Comparison of ENCODE assay signal across 21 cellular contexts in the genomic region with DNA sequence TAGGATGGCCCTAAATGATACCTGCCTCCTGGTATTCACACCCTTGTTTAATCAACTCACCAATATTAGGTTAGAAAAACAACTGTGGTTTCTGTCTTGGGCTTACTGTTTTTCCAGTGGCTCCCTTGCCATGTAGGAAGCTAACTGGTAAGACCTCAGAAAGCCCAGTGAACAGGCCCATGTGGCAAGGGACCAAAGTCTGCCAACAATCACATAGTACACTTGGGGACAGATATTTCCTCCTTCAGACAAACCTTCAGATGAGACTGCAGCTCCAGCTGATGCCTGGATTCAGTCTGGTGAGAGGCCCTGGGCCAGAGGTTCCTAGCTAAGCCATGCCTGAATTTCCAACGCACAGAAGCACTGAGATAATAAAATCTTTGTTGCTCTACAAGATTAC.
A peak's percentile ranks its signal among the peaks of the same experiment; 100 is the strongest.
DNase-seq lines count a peak whose midpoint lies in the region; ATAC-seq, FAIRE-seq and TF ChIP-seq lines count a peak whose summit lies in the region.
"Had no signal": no experiment of that assay in that cellular context is flagged by ENCODE, and none has a peak within 500 bp of the region (broad histone marks: within the 10 kb centered on the region; RNA-seq: fewer than 3 reads in every experiment).

No MANE protein-coding gene starts in this region.

- no peak overlapping the region for H2BK15ac ChIP-seq in mesendoderm (replicated peaks; ENCODE audit: low read depth)

- no peak overlapping the region for H3K4ac ChIP-seq in mesendoderm (ENCODE audit: low read depth, low read length)

- H3K4me3 Mint-ChIP-seq in natural killer cell (no peak overlapping the region), chondrocyte (ENCODE audit: unreplicated experiment) (no peak overlapping the region)
- no peak overlapping the region for H3K4me3 Mint-ChIP-seq in natural killer cell treated with Interleukin-12 subunit alpha and Interleukin-12 subunit beta and Interleukin-15 and Interleukin-18, amount 100 ng/mL, for 72 hours
- H3K4me3 Mint-ChIP-seq: CD4-positive, alpha-beta memory T cell; GM23338; H9 had no signal

- no peak for FAIRE-seq in small intestine (lab: Jason Lieb, UNC)
- FAIRE-seq: A549, G401.6 had no signal

- H3K27me3 ChIP-seq in mesendoderm (ENCODE audit: insufficient read depth, low read length, poor library complexity) (no peaks in the 10 kb centered on the region), small intestine (ENCODE audit: control insufficient read depth in 2 of 2, insufficient read depth in 2 of 2, low read length in 2 of 2) (no peaks in the 10 kb centered on the region), BE2C (no peaks in the 10 kb centered on the region)

- intact Hi-C loops in natural killer cell (cut with micrococcal nuclease), result no loop called here

- TF ChIP-seq CTCF in natural killer cell (IDR thresholded peaks at IDR 0.05) (no peak), chondrocyte (IDR thresholded peaks at IDR 0.05) (no peak), BE2C (IDR thresholded peaks at IDR 0.05; ENCODE audit: low read depth, low read length) (no peak)

- H4K5ac ChIP-seq in mesendoderm (ENCODE audit: low read length), result no peak overlapping the region

- H3K27me3 Mint-ChIP-seq in natural killer cell (ENCODE audit: low read depth in 2 of 2) (no peaks in the 10 kb centered on the region), chondrocyte (ENCODE audit: low read depth) (no peaks in the 10 kb centered on the region)
- no peaks in the 10 kb centered on the region for H3K27me3 Mint-ChIP-seq in natural killer cell treated with Interleukin-12 subunit alpha and Interleukin-12 subunit beta and Interleukin-15 and Interleukin-18, amount 100 ng/mL, for 72 hours
- H3K27me3 Mint-ChIP-seq: CD4-positive, alpha-beta memory T cell had no signal

- H3K18ac ChIP-seq in mesendoderm (ENCODE audit: low read length), result no peak overlapping the region

- H3K9me3 Mint-ChIP-seq in natural killer cell (no peaks in the 10 kb centered on the region), chondrocyte (ENCODE audit: low read depth) (peaks cover 4% of the 10 kb centered on the region)
- no peaks in the 10 kb centered on the region for H3K9me3 Mint-ChIP-seq in natural killer cell treated with Interleukin-12 subunit alpha and Interleukin-12 subunit beta and Interleukin-15 and Interleukin-18, amount 100 ng/mL, for 72 hours
- peaks cover 0 to 16% of the 10 kb centered on the region in 2 donors for H3K9me3 Mint-ChIP-seq in activated naive CD4-positive, alpha-beta T cell treated with anti-CD3 and anti-CD28 coated beads, Interleukin-2, amount 50 U/mL, for 72 hours
- H3K9me3 Mint-ChIP-seq: GM23338, H9 had no signal

- H3K36me3 ChIP-seq in mesendoderm (ENCODE audit: control insufficient read depth, insufficient read depth, low read length) (peaks cover 3% of the 10 kb centered on the region), small intestine (ENCODE audit: control insufficient read depth in 2 of 2, insufficient read depth in 2 of 2, low read length in 2 of 2) (peaks cover 2% of the 10 kb centered on the region in 2 donors), BE2C (peaks cover 21% of the 10 kb centered on the region)

- peak overlapping the region; percentile 12 to 41 for H3K27ac Mint-ChIP-seq in natural killer cell
- H3K27ac Mint-ChIP-seq in natural killer cell treated with Interleukin-12 subunit alpha and Interleukin-12 subunit beta and Interleukin-15 and Interleukin-18, amount 100 ng/mL, for 72 hours, result no peak overlapping the region
- peak overlapping the region; percentile 82 for H3K27ac Mint-ChIP-seq in chondrocyte (ENCODE audit: unreplicated experiment)
- H3K27ac Mint-ChIP-seq in activated naive CD4-positive, alpha-beta T cell treated with anti-CD3 and anti-CD28 coated beads, Interleukin-2, amount 50 U/mL, for 72 hours, result no peak overlapping the region
- H3K27ac Mint-ChIP-seq: CD4-positive, alpha-beta memory T cell; GM23338 had no signal

- no peak overlapping the region for H3K56ac ChIP-seq in mesendoderm (ENCODE audit: low read length)

- no CpG with 5 or more reads among the region's 1 CpG for WGBS in mesendoderm (ENCODE audit: extremely low coverage, insufficient coverage, low lambda C conversion rate)
- WGBS in small intestine, 3 donors, result 92 to 96% (median 96%) methylated on average over 1 of the region's 1 CpG

- H3K79me1 ChIP-seq in mesendoderm (ENCODE audit: low read length), result peaks cover 6% of the 10 kb centered on the region

- no peak overlapping the region for H3K4me2 ChIP-seq in mesendoderm (ENCODE audit: low read length)
- H3K4me2 ChIP-seq: A549, GM23338 had no signal

- no peak overlapping the region for H2BK5ac ChIP-seq in mesendoderm (ENCODE audit: low read length)

- no peaks in the 10 kb centered on the region for H3K4me1 ChIP-seq in mesendoderm (ENCODE audit: control insufficient read depth, low read depth, low read length)
- no peaks in the 10 kb centered on the region for H3K4me1 ChIP-seq in small intestine (ENCODE audit: control insufficient read depth in 2 of 2, insufficient read depth in 1 of 2, low read depth in 1 of 2, low read length in 1 of 2)
- no peaks in the 10 kb centered on the region; the same call in 1 of the 2 replicates for H3K4me1 ChIP-seq in BE2C

- no peak overlapping the region for H3K4me3 ChIP-seq in mesendoderm (ENCODE audit: low read length)
- no peak overlapping the region for H3K4me3 ChIP-seq in small intestine (ENCODE audit: low read depth in 1 of 2, low read length in 2 of 2)
- H3K4me3 ChIP-seq in BE2C (ENCODE audit: low read depth, low read length), result no peak overlapping the region
- H3K4me3 ChIP-seq: A549, GM23338 had no signal

- no peak overlapping the region for H2AK5ac ChIP-seq in mesendoderm (ENCODE audit: low read length)

- H3K23ac ChIP-seq in mesendoderm (ENCODE audit: low read length), result peak overlapping the region; percentile 66

- H3K9ac ChIP-seq in mesendoderm (ENCODE audit: low read length), result no peak overlapping the region

- peaks cover 29 to 33% of the 10 kb centered on the region in 2 donors for H3K4me1 Mint-ChIP-seq in natural killer cell
- peaks cover 23 to 30% of the 10 kb centered on the region in 2 donors for H3K4me1 Mint-ChIP-seq in natural killer cell treated with Interleukin-12 subunit alpha and Interleukin-12 subunit beta and Interleukin-15 and Interleukin-18, amount 100 ng/mL, for 72 hours (ENCODE audit: low read depth in 2 of 2)
- peaks cover 39% of the 10 kb centered on the region for H3K4me1 Mint-ChIP-seq in chondrocyte (ENCODE audit: low read depth)

- H3K27ac ChIP-seq in mesendoderm (ENCODE audit: low read depth, low read length), result no peak overlapping the region
- peak overlapping the region in 1 of 2 donors; percentile 3 for H3K27ac ChIP-seq in small intestine (ENCODE audit: low read depth in 1 of 2, low read length in 1 of 2)
- H3K27ac ChIP-seq: A549 had no signal

- H3K79me2 ChIP-seq in mesendoderm (ENCODE audit: control insufficient read depth, insufficient read depth, low read length), result peaks cover 5% of the 10 kb centered on the region

- no peak overlapping the region for H2BK120ac ChIP-seq in mesendoderm (ENCODE audit: low read depth, low read length)

- H4K8ac ChIP-seq in mesendoderm (ENCODE audit: low read depth, low read length), result no peak overlapping the region

- no peak for ATAC-seq in natural killer cell
- ATAC-seq in natural killer cell treated with Interleukin-12 subunit alpha and Interleukin-12 subunit beta and Interleukin-15 and Interleukin-18, amount 100 ng/mL, for 72 hours, result no peak
- ATAC-seq in activated naive CD4-positive, alpha-beta T cell treated with anti-CD3 and anti-CD28 coated beads, Interleukin-2, amount 50 U/mL, for 72 hours, result no peak
- ATAC-seq: A549, GM23338, HCT116 had no signal

- H3K36me3 Mint-ChIP-seq in natural killer cell (peaks cover 12% of the 10 kb centered on the region), chondrocyte (ENCODE audit: low read depth) (peaks cover 15% of the 10 kb centered on the region)
- H3K36me3 Mint-ChIP-seq in natural killer cell treated with Interleukin-12 subunit alpha and Interleukin-12 subunit beta and Interleukin-15 and Interleukin-18, amount 100 ng/mL, for 72 hours, result peaks cover 25% of the 10 kb centered on the region
- H3K36me3 Mint-ChIP-seq in activated naive CD4-positive, alpha-beta T cell treated with anti-CD3 and anti-CD28 coated beads, Interleukin-2, amount 50 U/mL, for 72 hours, result peaks cover 19 to 35% of the 10 kb centered on the region in 2 donors

- DNase-seq in natural killer cell (no peak), chondrocyte (ENCODE audit: low spot score) (no peak), mesendoderm (no peak), small intestine (peak; percentile 58), BE2C (no peak), medulla oblongata (ENCODE audit: extremely low spot score) (no peak)
- DNase-seq in natural killer cell treated with Interleukin-12 subunit alpha and Interleukin-12 subunit beta and Interleukin-15 and Interleukin-18, amount 100 ng/mL, for 72 hours (ENCODE audit: low spot score), result no peak
- DNase-seq in activated naive CD4-positive, alpha-beta T cell treated with anti-CD3 and anti-CD28 coated beads, Interleukin-2, amount 50 U/mL, for 72 hours (ENCODE audit: low spot score in 2 of 2), result no peak
- DNase-seq: 8988T; ACHN; AML-193; C1 segment of cervical spinal cord; CD4-positive, alpha-beta memory T cell; COR-L47; DMS153; DND-41; H9 had no signal

- no peaks in the 10 kb centered on the region for H3K9me3 ChIP-seq in small intestine (ENCODE audit: control insufficient read depth, low read depth)
- H3K9me3 ChIP-seq in BE2C, result no peaks in the 10 kb centered on the region
- H3K9me3 ChIP-seq: A549 had no signal

Comparison
In these comparisons a context has a peak if more than half of its experiments do, and no peak if none do; other contexts are left out.
1. H3K27ac Mint-ChIP-seq: peak in natural killer cell (2 of 2) and chondrocyte (single experiment); none in natural killer cell treated with Interleukin-12 subunit alpha and Interleukin-12 subunit beta and Interleukin-15 and Interleukin-18, amount 100 ng/mL, for 72 hours (0 of 2) and activated naive CD4-positive, alpha-beta T cell treated with anti-CD3 and anti-CD28 coated beads, Interleukin-2, amount 50 U/mL, for 72 hours (0 of 2).